Comparison of ENCODE assay signal across 1 cellular context in genomic region chr12:6070472-6071257, GRCh38.
A peak's percentile ranks its signal among the peaks of the same experiment; 100 is the strongest.
TF ChIP-seq lines count a peak whose summit lies in the region.

No MANE protein-coding gene starts in this region.

TF ChIP-seq in H1, 55 proteins besides CTCF, POLR2A, EP300 and RAD21 (continued from another document):
- TF ChIP-seq USF2 (IDR thresholded peaks at IDR 0.05; ENCODE audit: low read length) (peak; percentile 68), HDAC2 (IDR thresholded peaks at IDR 0.05; ENCODE audit: borderline replicate concordance in 1 of 2, low read depth in 2 of 2, low read length in 2 of 2) (no peak)
